Comparison of ENCODE assay signal across 12 cellular contexts in the genomic region with DNA sequence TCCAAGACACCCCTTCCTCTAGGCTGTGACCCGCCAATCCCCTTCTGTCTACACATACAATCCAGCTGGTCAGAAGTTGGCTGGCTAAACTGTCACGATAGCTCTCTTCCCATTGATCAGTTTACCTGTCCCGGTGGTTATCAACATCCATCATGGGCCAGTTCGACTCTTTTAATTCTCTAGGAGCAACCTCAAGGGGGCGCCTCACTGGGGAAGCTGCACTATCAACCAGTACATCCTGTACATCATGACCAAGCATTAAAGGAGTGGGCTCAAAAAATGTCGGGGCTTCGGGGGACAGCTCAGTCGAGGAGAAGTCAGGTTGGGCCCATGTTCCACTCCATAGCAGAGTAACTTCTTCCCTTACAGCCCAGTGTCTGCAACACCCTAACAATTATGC. TPM values are rescaled to one million over a fixed set of nuclear protein-coding genes. Genes with fewer than 3 reads are reported as not detected.
A peak's percentile ranks its signal among the peaks of the same experiment; 100 is the strongest.
DNase-seq lines count a peak whose midpoint lies in the region; ATAC-seq, FAIRE-seq and TF ChIP-seq lines count a peak whose summit lies in the region.
"Had no signal": no experiment of that assay in that cellular context is flagged by ENCODE, and none has a peak within 500 bp of the region (broad histone marks: within the 10 kb centered on the region; RNA-seq: fewer than 3 reads in every experiment).

No MANE protein-coding gene starts in this region.

- no peak overlapping the region for H3K4me3 Mint-ChIP-seq in activated T-cell treated with anti-CD3 and anti-CD28 coated beads, Interleukin-2, amount 50 U/mL, for 72 hours
- H3K4me3 Mint-ChIP-seq: activated T-cell treated with anti-CD3 and anti-CD28 coated beads, Interleukin-2, amount 50 U/mL, for 4 hours had no signal

- H4K20me1 ChIP-seq in Karpas-422 (ENCODE audit: insufficient read depth, low read depth, low read length) (no peaks in the 10 kb centered on the region), K562 (replicated peaks; ENCODE audit: control insufficient read depth, insufficient read depth, low read length) (no peaks in the 10 kb centered on the region; the same call in 1 of the 2 replicates)

- no peaks in the 10 kb centered on the region for H3K79me2 ChIP-seq in Karpas-422 (ENCODE audit: low read length)
- no peaks in the 10 kb centered on the region for H3K79me2 ChIP-seq in K562 (ENCODE audit: control insufficient read depth, insufficient read depth, low read length)

- no peaks in the 10 kb centered on the region for H3K9me3 Mint-ChIP-seq in activated T-cell treated with anti-CD3 and anti-CD28 coated beads, Interleukin-2, amount 50 U/mL, for 72 hours
- H3K9me3 Mint-ChIP-seq: activated T-cell treated with anti-CD3 and anti-CD28 coated beads, Interleukin-2, amount 50 U/mL, for 4 hours had no signal

- no peak overlapping the region for H3K4me2 ChIP-seq in Karpas-422 (ENCODE audit: low read depth, low read length, poor library complexity, severe bottlenecking)
- no peak overlapping the region for H3K4me2 ChIP-seq in K562 (ENCODE audit: insufficient read depth, low read length)

- WGBS in K562 (ENCODE audit: insufficient coverage, low coverage, missing lambda C conversion rate) = 5% methylated on average over 8 of the region's 8 CpGs
- 92% methylated on average over 8 of the region's 8 CpGs for WGBS in prostate gland

- H3K9me3 ChIP-seq in Karpas-422 (ENCODE audit: low read length) (no peaks in the 10 kb centered on the region), K562 (replicated peaks; ENCODE audit: control insufficient read depth, insufficient read depth, low read depth, low read length) (no peaks in the 10 kb centered on the region), prostate gland (no peaks in the 10 kb centered on the region)

- in situ Hi-C loops in K562 (cut with MboI) = no loop called here

- no peak for FAIRE-seq in K562 (lab: Jason Lieb, UNC)

- TF ChIP-seq POLR2A in K562 (conservative IDR thresholded peaks at IDR 0.05) (no peak), prostate gland (IDR thresholded peaks at IDR 0.05) (no peak)

- no peaks in the 10 kb centered on the region for H3K36me3 Mint-ChIP-seq in activated T-cell treated with anti-CD3 and anti-CD28 coated beads, Interleukin-2, amount 50 U/mL, for 72 hours (ENCODE audit: insufficient read depth in 2 of 2)

- H3K4me1 ChIP-seq in Karpas-422 (ENCODE audit: low read length) (no peaks in the 10 kb centered on the region), K562 (replicated peaks in 1 of 2; ENCODE audit: control insufficient read depth in 2 of 2, insufficient read depth in 2 of 2, low read length in 2 of 2) (no peaks in the 10 kb centered on the region), prostate gland (replicated peaks) (no peaks in the 10 kb centered on the region)

- no peaks in the 10 kb centered on the region for H3K36me3 ChIP-seq in Karpas-422 (ENCODE audit: insufficient read depth, low read length)
- H3K36me3 ChIP-seq in K562 (ENCODE audit: control insufficient read depth, insufficient read depth, low read length) = no peaks in the 10 kb centered on the region
- no peaks in the 10 kb centered on the region for H3K36me3 ChIP-seq in prostate gland

- no peak overlapping the region for H3K27ac Mint-ChIP-seq in activated T-cell treated with anti-CD3 and anti-CD28 coated beads, Interleukin-2, amount 50 U/mL, for 72 hours

- H3K4me3 ChIP-seq in Karpas-422 (ENCODE audit: low read length) (no peak overlapping the region), K562 (no peak overlapping the region), prostate gland (no peak overlapping the region)

- no TSS peak for BruUV-seq in K562 (replicated peaks; lab: Mats Ljungman, UMichigan)

- no peak for ATAC-seq in activated T-cell treated with anti-CD3 and anti-CD28 coated beads, Interleukin-2, amount 50 U/mL, for 72 hours (replicated peaks in 1 of 2)
- peak; percentile 83 for ATAC-seq in K562
- ATAC-seq in HG02798 (IDR thresholded peaks at IDR 0.05; ENCODE audit: poor library complexity, unreplicated experiment) = no peak
- ATAC-seq in GM21737 (IDR thresholded peaks at IDR 0.05; ENCODE audit: unreplicated experiment) = no peak
- ATAC-seq: activated T-cell treated with anti-CD3 and anti-CD28 coated beads, Interleukin-2, amount 50 U/mL, for 4 hours; left colon had no signal

- TF ChIP-seq EP300 in K562 (IDR thresholded peaks at IDR 0.05; ENCODE audit: low read length) = no peak

- H3K9me1 ChIP-seq in K562 (ENCODE audit: control insufficient read depth, insufficient read depth, low read length) = peaks cover 3% of the 10 kb centered on the region

- H3K9ac ChIP-seq in Karpas-422 (ENCODE audit: low read length) = no peak overlapping the region
- no peak overlapping the region for H3K9ac ChIP-seq in K562 (ENCODE audit: insufficient read depth in 1 of 2, low read depth in 2 of 2, low read length in 2 of 2)

- no peak overlapping the region for H2AFZ ChIP-seq in Karpas-422 (ENCODE audit: low read length)
- H2AFZ ChIP-seq in K562 (ENCODE audit: low read depth, low read length) = 0 out of 2 replicates have a peak overlapping the region, but pooled peaks have one; percentile 26

- H3K27me3 ChIP-seq in Karpas-422 (ENCODE audit: low read length) = no peaks in the 10 kb centered on the region
- H3K27me3 ChIP-seq in K562 (ENCODE audit: control insufficient read depth in 2 of 2, insufficient read depth in 2 of 2, low read length in 2 of 2) = peaks cover 51 to 54% of the 10 kb centered on the region in 2 experiments; a peak in 4 of 5 replicates
- H3K27me3 ChIP-seq in prostate gland (replicated peaks; ENCODE audit: insufficient read depth) = no peaks in the 10 kb centered on the region

- no peaks in the 10 kb centered on the region for H3K9me2 ChIP-seq in Karpas-422 (replicated peaks; ENCODE audit: insufficient read depth, low read length)

- H3K27me3 Mint-ChIP-seq in activated T-cell treated with anti-CD3 and anti-CD28 coated beads, Interleukin-2, amount 50 U/mL, for 72 hours (ENCODE audit: low read depth) = no peaks in the 10 kb centered on the region

- peak; percentile 33 to 59 (median 46); a peak in 5 of 6 replicates for TF ChIP-seq CTCF in K562 (IDR thresholded peaks at IDR 0.05 in 2 of 3, conservative IDR thresholded peaks at IDR 0.05 in 1 of 3; ENCODE audit: insufficient read depth in 2 of 3, low read depth in 1 of 3, low read length in 3 of 3)
- no peak for TF ChIP-seq CTCF in prostate gland (IDR thresholded peaks at IDR 0.05)

- POLR2A ChIA-PET in K562 (lab: Yijun Ruan, JAX) = interaction anchor here (0.9 to 1.6 kb wide), 2 partner anchors 9 to 10 kb away, joined by 4 to 11 read pairs; no protein-coding TSS in a partner anchor

- no peak; a peak in 1 of 4 replicates for TF ChIP-seq RAD21 in K562 (CRISPR knock-in tag; conservative IDR thresholded peaks at IDR 0.05 in 1 of 2, IDR thresholded peaks at IDR 0.05 in 1 of 2)

- H3K27ac ChIP-seq in Karpas-422 (ENCODE audit: low read length) (no peak overlapping the region), K562 (ENCODE audit: extremely low read depth, low read depth, low read length) (no peak overlapping the region), prostate gland (no peak overlapping the region)

- no peaks in the 10 kb centered on the region for H3K4me1 Mint-ChIP-seq in activated T-cell treated with anti-CD3 and anti-CD28 coated beads, Interleukin-2, amount 50 U/mL, for 72 hours (ENCODE audit: low read depth)

- intact Hi-C loops in K562 (cut with micrococcal nuclease) = no loop called here
- intact Hi-C loops in prostate gland (cut with DNase I) = no loop called here

- peak; percentile 20 to 31 for DNase-seq in activated T-cell treated with anti-CD3 and anti-CD28 coated beads, Interleukin-2, amount 50 U/mL, for 72 hours
- DNase-seq in activated T-cell treated with anti-CD3 and anti-CD28 coated beads for 4 hours = no peak
- peak; percentile 66 for DNase-seq in Karpas-422
- peak; percentile 48 to 57 (median 53) for DNase-seq in K562 (ENCODE audit: extremely low read depth in 1 of 4, low spot score in 3 of 4)
- DNase-seq in stimulated activated CD4-positive, alpha-beta T cell treated with anti-CD3 and anti-CD28 coated beads, Interleukin-15, amount 100 ng/mL, for 24 hours = peak; percentile 32
- DNase-seq in prostate gland (ENCODE audit: low spot score) = no peak
- DNase-seq: activated T-cell treated with anti-CD3 and anti-CD28 coated beads, Interleukin-2, amount 50 U/mL, for 4 hours; foreskin fibroblast; left colon; NCI-H1417 treated with DMSO at 0.1 percent for 48 hours had no signal

- CTCF ChIA-PET in K562 (lab: Yijun Ruan, JAX; ENCODE audit: low intra/inter-chr PET ratio) = no interaction called here

TF ChIP-seq in K562, 482 proteins besides CTCF, POLR2A, EP300 and RAD21 (continues in another document):
- TF ChIP-seq CTBP1 (IDR thresholded peaks at IDR 0.05; ENCODE audit: borderline replicate concordance) (peak; percentile 20; the same call in 1 of the 2 replicates), C11orf30 (IDR thresholded peaks at IDR 0.05; ENCODE audit: low read depth) (0 out of 2 replicates have a peak, but pooled peaks have one; percentile 49), MAFG (tag; conservative IDR thresholded peaks at IDR 0.05) (peak; percentile 49), MAFK (IDR thresholded peaks at IDR 0.05; ENCODE audit: low read length) (0 out of 2 replicates have a peak, but pooled peaks have one; percentile 22), TCF3 (CRISPR knock-in tag; IDR thresholded peaks at IDR 0.05) (no peak), ETV1 (tag; conservative IDR thresholded peaks at IDR 0.05; ENCODE audit: low read depth) (0 out of 2 replicates have a peak, but pooled peaks have one; percentile 38)

RNA-seq across cellular contexts. Expression of a gene that starts 53.2 kb away (rescaled TPM):
- total RNA-seq in activated T-cell treated with anti-CD3 and anti-CD28 coated beads, Interleukin-2, amount 50 U/mL, for 72 hours = 1 to 10 TPM; 8.8 to 9.1 TPM
- 10.8 and 15.4 TPM in 2 replicates for total RNA-seq in Karpas-422 (2014; rRNA removed; shearing (Covaris generic); ENCODE audit: low replicate concordance)
- 64.2 and 174 TPM in 2 replicates for total RNA-seq in K562 (2011; cell fraction: chromatin; rRNA removed; ENCODE audit: low replicate concordance)
- 35.9 and 39.9 TPM in 2 replicates for total RNA-seq in K562 (2011; cell fraction: nucleolus; rRNA removed)
- total RNA-seq in K562 (2011; cell fraction: nucleoplasm; rRNA removed) = 70.5 and 113 TPM in 2 replicates
- total RNA-seq in K562 (2014; rRNA removed) (20.7 and 23.9 TPM in 2 replicates), K562 (2014; rRNA removed; fragmentation: Illumina TruSeq; extraction: Trizol) (31.7 and 33.7 TPM in 2 replicates), K562 (2015; rRNA removed; fragmentation: Illumina TruSeq; extraction: Trizol) (25.4 and 27.3 TPM in 2 replicates), K562 (2021) (22.9 and 23.7 TPM in 2 replicates), prostate gland (10 to 100 TPM; 29.1 to 52.1 TPM)
- polyA plus RNA-seq in K562 (2011; rRNA removed) (26.6 and 27.4 TPM in 2 replicates), K562 (2014; fragmentation: Illumina TruSeq; extraction: Trizol) (16.1 and 18.8 TPM in 2 replicates), K562 (2014; fragmentation: Nextera tagmentation; extraction: Ambion mirVana) (1 to 10 TPM; 2.0 to 2.7 TPM), K562 (2014; rRNA removed) (15.0 and 16.0 TPM in 2 replicates)
- 9.0 and 13.7 TPM in 2 replicates for polyA plus RNA-seq in K562 (2011; cell fraction: cytosol; rRNA removed)
- polyA plus RNA-seq in K562 (2011; cell fraction: nucleus; rRNA removed) = 22.3 and 28.3 TPM in 2 replicates
- polyA plus RNA-seq in K562 (2012) = 10.3 and 16.2 TPM in 2 replicates
- 71.3 and 86.7 TPM in 2 replicates for polyA minus RNA-seq in K562 (2011; rRNA and poly(A)+ RNA removed)
- 26.2 and 27.0 TPM in 2 replicates for polyA minus RNA-seq in K562 (2011; cell fraction: cytosol; rRNA and poly(A)+ RNA removed)
- polyA minus RNA-seq in K562 (2011; cell fraction: nucleus; rRNA and poly(A)+ RNA removed) = 24.5 and 32.4 TPM in 2 replicates

Comparison
In these comparisons a context has a peak if more than half of its experiments do, and no peak if none do; other contexts are left out.
1. DNase-seq: peak in activated T-cell treated with anti-CD3 and anti-CD28 coated beads, Interleukin-2, amount 50 U/mL, for 72 hours (2 of 2), Karpas-422 (single experiment), K562 (4 of 4) and stimulated activated CD4-positive, alpha-beta T cell treated with anti-CD3 and anti-CD28 coated beads, Interleukin-15, amount 100 ng/mL, for 24 hours (single experiment); none in activated T-cell treated with anti-CD3 and anti-CD28 coated beads for 4 hours (single experiment) and prostate gland (single experiment).
2. CTCF ChIP-seq: peak in K562 (3 of 3); none in prostate gland (0 of 4).